Comparison of ENCODE assay signal across 9 cellular contexts in the genomic region with DNA sequence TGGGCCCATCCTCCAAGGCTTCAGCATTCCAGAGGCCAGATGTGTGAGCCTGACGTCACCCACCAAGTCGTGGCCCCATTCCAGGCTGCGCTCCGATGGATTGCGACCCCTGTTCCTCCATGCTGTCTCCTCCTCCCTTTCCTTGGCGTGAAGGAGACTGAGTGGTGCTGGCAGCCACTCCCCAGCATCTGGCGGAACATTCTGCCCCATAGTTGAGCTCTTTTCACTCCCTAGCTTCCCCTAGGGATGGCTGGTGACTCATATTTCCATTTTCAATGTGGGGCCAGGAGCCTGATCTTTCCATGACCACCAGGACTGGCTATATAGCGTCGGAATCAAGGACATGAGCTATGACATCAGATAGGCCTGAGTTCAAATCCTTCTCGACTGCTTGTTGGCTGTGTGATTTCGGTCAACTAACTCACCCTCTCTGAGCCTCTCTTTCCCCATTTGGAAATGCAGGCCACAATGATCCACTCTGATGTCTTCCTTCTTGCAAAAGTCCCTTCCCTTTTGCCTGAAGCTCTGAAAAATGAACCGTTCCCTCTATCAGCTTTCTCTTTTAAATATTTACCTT. TPM values are rescaled to one million over a fixed set of nuclear protein-coding genes. Genes with fewer than 3 reads are reported as not detected.
DNase-seq lines count a peak whose midpoint lies in the region; ATAC-seq and TF ChIP-seq lines count a peak whose summit lies in the region.
"Had no signal": no experiment of that assay in that cellular context is flagged by ENCODE, and none has a peak within 500 bp of the region (broad histone marks: within the 10 kb centered on the region; RNA-seq: fewer than 3 reads in every experiment).

No MANE protein-coding gene starts in this region.

- no peak for TF ChIP-seq POLR2A in breast epithelium (IDR thresholded peaks at IDR 0.05)

- H3K4me3 ChIP-seq in breast epithelium: no peak overlapping the region

- no peaks in the 10 kb centered on the region for H3K9me3 Mint-ChIP-seq in activated naive CD8-positive, alpha-beta T cell treated with anti-CD3 and anti-CD28 coated beads, Interleukin-2, amount 50 U/mL, for 24 hours

- H3K9me3 ChIP-seq in breast epithelium: no peaks in the 10 kb centered on the region

- no peaks in the 10 kb centered on the region for H3K4me1 ChIP-seq in breast epithelium

- no peaks in the 10 kb centered on the region for H3K27me3 ChIP-seq in breast epithelium

- TF ChIP-seq CTCF in breast epithelium (IDR thresholded peaks at IDR 0.05): peak in 2 of 3 donors; percentile 19 to 21

- no peaks in the 10 kb centered on the region for H3K36me3 ChIP-seq in breast epithelium

- no peaks in the 10 kb centered on the region for H3K36me3 Mint-ChIP-seq in activated naive CD8-positive, alpha-beta T cell treated with anti-CD3 and anti-CD28 coated beads, Interleukin-2, amount 50 U/mL, for 24 hours (ENCODE audit: low read depth)

- H3K4me3 Mint-ChIP-seq in activated naive CD8-positive, alpha-beta T cell treated with anti-CD3 and anti-CD28 coated beads, Interleukin-2, amount 50 U/mL, for 24 hours: no peak overlapping the region

- no peak overlapping the region for H3K27ac Mint-ChIP-seq in activated naive CD8-positive, alpha-beta T cell treated with anti-CD3 and anti-CD28 coated beads, Interleukin-2, amount 50 U/mL, for 24 hours

- ATAC-seq in left colon: no peak
- ATAC-seq in activated naive CD8-positive, alpha-beta T cell treated with anti-CD3 and anti-CD28 coated beads, Interleukin-2, amount 50 U/mL, for 24 hours: no peak
- ATAC-seq in HG02642 (IDR thresholded peaks at IDR 0.05; ENCODE audit: poor library complexity, unreplicated experiment): no peak

- peak overlapping the region; percentile 49 to 68 for H3K27ac ChIP-seq in breast epithelium
- H3K27ac ChIP-seq: KMS-11 had no signal

- peaks cover 16% of the 10 kb centered on the region for H3K4me1 Mint-ChIP-seq in activated naive CD8-positive, alpha-beta T cell treated with anti-CD3 and anti-CD28 coated beads, Interleukin-2, amount 50 U/mL, for 24 hours

- intact Hi-C loops in breast epithelium (cut with DNase I; ENCODE audit: low total_unique reads) (no loop called here), left colon (cut with DNase I, micrococcal nuclease) (no loop called here)

- H3K27me3 Mint-ChIP-seq in activated naive CD8-positive, alpha-beta T cell treated with anti-CD3 and anti-CD28 coated beads, Interleukin-2, amount 50 U/mL, for 24 hours: no peaks in the 10 kb centered on the region

- DNase-seq in H4 (ENCODE audit: low spot score) (peak; percentile 73), breast epithelium (ENCODE audit: low spot score in 2 of 2) (peak; percentile 74), left colon (peak; percentile 59 to 79), smooth muscle cell of the brain vasculature (ENCODE audit: low read depth, low spot score) (peak; percentile 86), NOMO-1 treated with dmso at 0.1 percent for 144 hours (lab: John Stamatoyannopoulos, UW; ENCODE audit: unreplicated experiment) (no peak), NCI-H2227 (lab: John Stamatoyannopoulos, UW; ENCODE audit: unreplicated experiment) (no peak)
- no peak for DNase-seq in activated naive CD8-positive, alpha-beta T cell treated with anti-CD3 and anti-CD28 coated beads, Interleukin-2, amount 50 U/mL, for 24 hours

RNA-seq across cellular contexts. Expression of a gene that starts 24.5 kb away (rescaled TPM):
- total RNA-seq in H4 (2014; rRNA removed; shearing (Covaris generic)): 15.8 and 18.5 TPM in 2 replicates
- 1,000 to 10,000 TPM in 2 of 3 donors, 100 to 1,000 TPM in 1; 752 to 1,562 (median 1,015) TPM for total RNA-seq in breast epithelium
- 100 to 1,000 TPM; 148 to 242 TPM for total RNA-seq in left colon

RNA-seq across cellular contexts. Expression of a gene that starts 38.6 kb away (rescaled TPM):
- 72.3 and 86.2 TPM in 2 replicates for total RNA-seq in H4 (2014; rRNA removed; shearing (Covaris generic))
- total RNA-seq in breast epithelium (100 to 1,000 TPM in 1 of 3 donors, 10 to 100 TPM in 2; 86.6 to 139 (median 95.2) TPM), left colon (100 to 1,000 TPM; 201 to 223 TPM)

Comparison
In these comparisons a context has a peak if more than half of its experiments do, and no peak if none do; other contexts are left out.
1. DNase-seq: peak in H4 (single experiment), breast epithelium (2 of 2), left colon (2 of 2) and smooth muscle cell of the brain vasculature (single experiment); none in activated naive CD8-positive, alpha-beta T cell treated with anti-CD3 and anti-CD28 coated beads, Interleukin-2, amount 50 U/mL, for 24 hours (single experiment), NOMO-1 treated with dmso at 0.1 percent for 144 hours (single experiment) and NCI-H2227 (single experiment).